Comparison of ENCODE assay signal across 8 cellular contexts in the genomic region with DNA sequence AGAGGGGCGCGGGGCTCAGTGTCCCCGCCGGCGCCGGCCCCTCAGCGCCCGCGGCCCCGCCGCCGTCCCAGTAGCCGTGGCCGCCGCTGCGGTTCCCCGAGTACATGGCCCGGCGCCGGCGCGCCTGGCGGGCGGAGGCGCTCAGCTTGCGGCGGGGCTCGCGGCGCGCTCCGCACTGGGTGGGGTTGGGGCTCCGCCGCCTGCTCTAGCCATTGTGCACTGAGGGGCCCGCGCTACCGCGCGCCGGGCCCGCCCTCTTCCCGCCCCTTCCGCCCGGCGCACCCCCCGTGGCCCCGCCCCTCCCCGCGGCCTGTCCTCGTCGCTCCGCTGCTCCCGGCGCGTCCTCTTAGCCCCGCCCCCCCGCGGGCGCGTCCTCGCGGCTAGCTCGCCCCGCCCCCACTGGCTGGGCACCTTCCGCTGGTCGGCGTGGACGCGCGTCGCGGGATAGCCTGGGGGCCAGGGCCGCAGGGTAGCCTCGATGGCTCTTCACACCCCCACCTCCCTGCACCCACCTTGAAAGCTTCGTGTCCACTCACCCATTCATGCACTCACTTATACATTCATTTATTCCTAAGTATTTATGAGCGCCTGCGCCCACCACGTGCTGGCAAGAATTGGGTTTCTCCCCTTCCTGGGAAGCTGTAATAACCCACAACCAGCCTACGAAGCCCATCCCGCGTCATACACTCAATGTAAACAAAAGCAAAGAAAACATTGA. TPM values are rescaled to one million over a fixed set of nuclear protein-coding genes. Genes with fewer than 3 reads are reported as not detected.
DNase-seq lines count a peak whose midpoint lies in the region; ATAC-seq and TF ChIP-seq lines count a peak whose summit lies in the region.

A gene with protein sequence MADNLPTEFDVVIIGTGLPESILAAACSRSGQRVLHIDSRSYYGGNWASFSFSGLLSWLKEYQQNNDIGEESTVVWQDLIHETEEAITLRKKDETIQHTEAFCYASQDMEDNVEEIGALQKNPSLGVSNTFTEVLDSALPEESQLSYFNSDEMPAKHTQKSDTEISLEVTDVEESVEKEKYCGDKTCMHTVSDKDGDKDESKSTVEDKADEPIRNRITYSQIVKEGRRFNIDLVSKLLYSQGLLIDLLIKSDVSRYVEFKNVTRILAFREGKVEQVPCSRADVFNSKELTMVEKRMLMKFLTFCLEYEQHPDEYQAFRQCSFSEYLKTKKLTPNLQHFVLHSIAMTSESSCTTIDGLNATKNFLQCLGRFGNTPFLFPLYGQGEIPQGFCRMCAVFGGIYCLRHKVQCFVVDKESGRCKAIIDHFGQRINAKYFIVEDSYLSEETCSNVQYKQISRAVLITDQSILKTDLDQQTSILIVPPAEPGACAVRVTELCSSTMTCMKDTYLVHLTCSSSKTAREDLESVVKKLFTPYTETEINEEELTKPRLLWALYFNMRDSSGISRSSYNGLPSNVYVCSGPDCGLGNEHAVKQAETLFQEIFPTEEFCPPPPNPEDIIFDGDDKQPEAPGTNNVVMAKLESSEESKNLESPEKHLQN (minus strand): TSS at position 221 of the 718 bp plus-strand sequence. CDS start 4,603 bp downstream, outside the sequence.
A gene with protein sequence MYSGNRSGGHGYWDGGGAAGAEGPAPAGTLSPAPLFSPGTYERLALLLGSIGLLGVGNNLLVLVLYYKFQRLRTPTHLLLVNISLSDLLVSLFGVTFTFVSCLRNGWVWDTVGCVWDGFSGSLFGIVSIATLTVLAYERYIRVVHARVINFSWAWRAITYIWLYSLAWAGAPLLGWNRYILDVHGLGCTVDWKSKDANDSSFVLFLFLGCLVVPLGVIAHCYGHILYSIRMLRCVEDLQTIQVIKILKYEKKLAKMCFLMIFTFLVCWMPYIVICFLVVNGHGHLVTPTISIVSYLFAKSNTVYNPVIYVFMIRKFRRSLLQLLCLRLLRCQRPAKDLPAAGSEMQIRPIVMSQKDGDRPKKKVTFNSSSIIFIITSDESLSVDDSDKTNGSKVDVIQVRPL (minus strand): TSS at position 221 of the 718 bp plus-strand sequence. CDS start 115 bp downstream, at position 106.

- no peaks in the 10 kb centered on the region for H3K9me3 ChIP-seq in KOPT-K1 (ENCODE audit: insufficient read depth, low read length, poor library complexity, severe bottlenecking)

- TF ChIP-seq CTCF in fibroblast of mammary gland (conservative IDR thresholded peaks at IDR 0.05; ENCODE audit: control insufficient read depth, insufficient read depth, low read depth, low read length): no peak
- TF ChIP-seq CTCF in natural killer cell (IDR thresholded peaks at IDR 0.05): no peak

- H3K4me1 Mint-ChIP-seq in natural killer cell: peaks cover 22 to 31% of the 10 kb centered on the region in 2 donors

- H3K36me3 ChIP-seq in KOPT-K1 (ENCODE audit: insufficient read depth, low read length): peaks cover 3% of the 10 kb centered on the region

- H3K9me3 Mint-ChIP-seq in natural killer cell: no peaks in the 10 kb centered on the region

- H3K36me3 Mint-ChIP-seq in natural killer cell: no peaks in the 10 kb centered on the region

- ATAC-seq in GM21786 (IDR thresholded peaks at IDR 0.05; ENCODE audit: unreplicated experiment) (peak; percentile 81), natural killer cell (peak; percentile 94 to 98 (median 96))

- peak; percentile 73 for DNase-seq in DMS79 treated with DMSO at 0.1 percent for 48 hours (lab: John Stamatoyannopoulos, UW)
- peak; percentile 89 for DNase-seq in RKO (ENCODE audit: low spot score)
- peak; percentile 78 to 87 for DNase-seq in activated T-helper 1 cell treated with anti-CD3 and anti-CD28 coated beads, Interleukin-2, amount 50 U/mL, for 16 hours (ENCODE audit: low read depth in 1 of 2, low spot score in 1 of 2)
- peak; percentile 79 for DNase-seq in fibroblast of mammary gland (ENCODE audit: low read depth)
- peak; percentile 87 for DNase-seq in natural killer cell
- peak; percentile 80 to 88 (median 84) for DNase-seq in stimulated activated naive CD4-positive, alpha-beta T cell (lab: John Stamatoyannopoulos, UW)

- H3K27ac Mint-ChIP-seq in natural killer cell: peak within 1 kb of the TSS; percentile 44 to 61

- H3K4me3 Mint-ChIP-seq in natural killer cell: peak within 1 kb of the TSS; percentile 82

- intact Hi-C loops in natural killer cell (cut with micrococcal nuclease): loop anchor here (1.0 to 5.0 kb wide), 2 partner anchors 207 to 1612 kb away; no protein-coding TSS in a partner anchor

- peak within 1 kb of the TSS; percentile 97 for H3K4me3 ChIP-seq in fibroblast of mammary gland (ENCODE audit: control insufficient read depth, low read depth, low read length)

- no peaks in the 10 kb centered on the region for H3K27me3 Mint-ChIP-seq in natural killer cell (ENCODE audit: low read depth in 2 of 2)

- H3K27ac ChIP-seq in KOPT-K1 (ENCODE audit: low read depth, low read length, poor library complexity, severe bottlenecking): peak within 1 kb of the TSS; percentile 91

RNA-seq across cellular contexts. Expression of the first gene that starts in this region (rescaled TPM):
- total RNA-seq in natural killer cell: 10 to 100 TPM in 1 of 3 donors, 1 to 10 TPM in 2; 6.8 to 11.8 (median 7.8) TPM

RNA-seq across cellular contexts. Expression of the second gene that starts in this region (rescaled TPM):
- 1 to 10 TPM; 3.9 to 5.1 (median 4.1) TPM for total RNA-seq in natural killer cell

Comparison
In these comparisons a context has a peak if more than half of its experiments do, and no peak if none do; other contexts are left out.
1. Peak in every context shown above with its lines: DNase-seq, ATAC-seq, H3K4me3 ChIP-seq and H3K27ac ChIP-seq.